In genomic region chr22:46661221-46661851, GRCh38 we compare ENCODE assay signal across 7 cellular contexts. TPM values are rescaled to one million over a fixed set of nuclear protein-coding genes. Genes with fewer than 3 reads are reported as not detected.
A peak's percentile ranks its signal among the peaks of the same experiment; 100 is the strongest.
DNase-seq lines count a peak whose midpoint lies in the region; ATAC-seq and TF ChIP-seq lines count a peak whose summit lies in the region.

No MANE protein-coding gene starts in this region.

- CTCF ChIA-PET in T-cell (lab: Charles Lee): no interaction called here

- no peaks in the 10 kb centered on the region for H3K79me2 ChIP-seq in smooth muscle cell (ENCODE audit: low read depth)

- peaks cover 19% of the 10 kb centered on the region for H4K20me1 ChIP-seq in smooth muscle cell (ENCODE audit: low read depth)

- H3K9ac ChIP-seq in smooth muscle cell (ENCODE audit: low read depth): no peak overlapping the region

- H3K4me2 ChIP-seq in smooth muscle cell: no peak overlapping the region

- peak; percentile 24 to 73 (median 50) for ATAC-seq in T-cell (replicated peaks in 1 of 4)
- ATAC-seq in gastrocnemius medialis: peak in 1 of 2 donors; percentile 27
- ATAC-seq in HG03378 (IDR thresholded peaks at IDR 0.05; ENCODE audit: unreplicated experiment): no peak

- no peak for TF ChIP-seq POLR2A in gastrocnemius medialis (IDR thresholded peaks at IDR 0.05)

- H2AFZ ChIP-seq in smooth muscle cell (ENCODE audit: low read depth): no peak overlapping the region

- peak overlapping the region in 2 of 3 donors; percentile 3 to 48 for H3K4me3 Mint-ChIP-seq in T-cell

- peaks cover 60% of the 10 kb centered on the region for H3K36me3 ChIP-seq in KOPT-K1 (ENCODE audit: insufficient read depth, low read length)
- peaks cover 0 to 23% of the 10 kb centered on the region in 2 donors for H3K36me3 ChIP-seq in gastrocnemius medialis
- H3K36me3 ChIP-seq in HAP-1 (replicated peaks): no peaks in the 10 kb centered on the region
- no peaks in the 10 kb centered on the region for H3K36me3 ChIP-seq in smooth muscle cell (ENCODE audit: low read depth)

- no peaks in the 10 kb centered on the region for H3K27me3 Mint-ChIP-seq in T-cell

- POLR2A ChIA-PET in T-cell (lab: Charles Lee): no interaction called here

- H3K27me3 ChIP-seq in gastrocnemius medialis (no peaks in the 10 kb centered on the region), HAP-1 (ENCODE audit: low read depth) (no peaks in the 10 kb centered on the region), smooth muscle cell (ENCODE audit: low read depth) (no peaks in the 10 kb centered on the region)

- in situ Hi-C loops in gastrocnemius medialis (cut with MboI; ENCODE audit: low sequenced_read_pairs in 4 of 4) (no loop called here), HAP-1 (cut with MboI; ENCODE audit: low sequenced_read_pairs) (no loop called here)

- 78% methylated on average over 22 of the region's 22 CpGs for WGBS in smooth muscle cell (ENCODE audit: low lambda C conversion rate)

- TF ChIP-seq CTCF in gastrocnemius medialis (IDR thresholded peaks at IDR 0.05 in 4 of 5, conservative IDR thresholded peaks at IDR 0.05 in 1 of 5): no peak
- no peak for TF ChIP-seq CTCF in smooth muscle cell (IDR thresholded peaks at IDR 0.05; ENCODE audit: borderline replicate concordance, insufficient read depth, poor library complexity, severe bottlenecking)

- peak in 17 of 34 experiments; percentile 10 to 46 (median 29) for DNase-seq in T-cell
- no peak for DNase-seq in gastrocnemius medialis
- no peak for DNase-seq in HAP-1 (ENCODE audit: low spot score in 2 of 2)
- no peak for DNase-seq in smooth muscle cell (lab: John Stamatoyannopoulos, UW; ENCODE audit: unreplicated experiment)

- no peaks in the 10 kb centered on the region for H3K9me3 Mint-ChIP-seq in T-cell

- H3K4me1 Mint-ChIP-seq in T-cell: peaks cover 15 to 21% (median 21%) of the 10 kb centered on the region in 3 donors

- peak overlapping the region; percentile 60 to 79 for H3K27ac Mint-ChIP-seq in T-cell

- H3K4me3 ChIP-seq in gastrocnemius medialis: no peak overlapping the region
- H3K4me3 ChIP-seq in HAP-1: no peak overlapping the region
- H3K4me3 ChIP-seq in smooth muscle cell: no peak overlapping the region

- peaks cover 16 to 25% of the 10 kb centered on the region in 2 donors for H3K4me1 ChIP-seq in gastrocnemius medialis
- H3K4me1 ChIP-seq in HAP-1: no peaks in the 10 kb centered on the region
- no peaks in the 10 kb centered on the region for H3K4me1 ChIP-seq in smooth muscle cell (ENCODE audit: low read depth)

- H3K36me3 Mint-ChIP-seq in T-cell: no peaks in the 10 kb centered on the region

- H3K9me3 ChIP-seq in KOPT-K1 (ENCODE audit: insufficient read depth, low read length, poor library complexity, severe bottlenecking) (no peaks in the 10 kb centered on the region), gastrocnemius medialis (no peaks in the 10 kb centered on the region), HAP-1 (no peaks in the 10 kb centered on the region), smooth muscle cell (replicated peaks; ENCODE audit: low read depth) (no peaks in the 10 kb centered on the region)

- intact Hi-C loops in gastrocnemius medialis (cut with DNase I; ENCODE audit: low total_unique reads): no loop called here

- peak overlapping the region; percentile 19 for H3K27ac ChIP-seq in KOPT-K1 (ENCODE audit: low read depth, low read length, poor library complexity, severe bottlenecking)
- peak overlapping the region; percentile 60 for H3K27ac ChIP-seq in cingulate gyrus (ENCODE audit: low read depth, low read length)
- peak overlapping the region; percentile 52 to 78 (median 58) for H3K27ac ChIP-seq in gastrocnemius medialis
- no peak overlapping the region for H3K27ac ChIP-seq in smooth muscle cell (ENCODE audit: low read depth)

- no peaks in the 10 kb centered on the region for H3F3A ChIP-seq in smooth muscle cell (ENCODE audit: low read depth)

RNA-seq across cellular contexts. Expression of gene GRAMD4, which starts 41.1 kb away (rescaled TPM):
- 10 to 100 TPM in 4 of 5 donors, 1 to 10 TPM in 1; 8.8 to 24.3 (median 22.9) TPM for total RNA-seq in T-cell
- 100 to 1,000 TPM in 1 of 4 donors, 10 to 100 TPM in 3; 16.7 to 106 (median 53.3) TPM for total RNA-seq in gastrocnemius medialis
- 7.5 and 16.6 TPM in 2 replicates for total RNA-seq in smooth muscle cell
- polyA plus RNA-seq in smooth muscle cell: 14.5 and 15.5 TPM in 2 replicates
